8 cellular contexts compared by ENCODE assay signal in genomic region chr2:39373403-39373802, GRCh38.
"Had no signal": no experiment of that assay in that cellular context is flagged by ENCODE, and none has a peak within 500 bp of the region (broad histone marks: within the 10 kb centered on the region; RNA-seq: fewer than 3 reads in every experiment).

No MANE protein-coding gene starts in this region.

- FAIRE-seq: G401.6, GM12878, GM12891, GM12892, GM18507, GM19239 had no signal

- ATAC-seq: GM12878 had no signal

- DNase-seq: GDM1, GF-D8 had no signal

- H3K4me3 ChIP-seq: GM12878 had no signal
